In the genomic region with DNA sequence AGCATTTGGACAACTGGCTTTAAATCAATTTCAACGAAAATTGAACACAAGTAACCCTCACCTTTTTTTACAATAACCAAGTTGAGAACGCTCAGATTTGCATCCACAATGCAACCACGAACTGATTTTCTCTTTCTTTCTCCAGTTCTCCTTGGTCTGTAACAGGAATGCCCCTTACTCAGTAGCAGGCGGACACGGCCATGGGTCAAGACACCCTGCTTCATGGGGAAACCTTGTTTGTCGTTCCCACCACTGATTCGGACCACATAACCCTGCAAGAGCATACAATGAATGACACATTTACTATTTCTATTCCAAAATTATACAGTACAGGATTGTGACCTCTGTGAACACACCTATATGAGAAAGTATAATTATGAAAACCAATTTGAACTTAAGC, we compare ENCODE assay signal across 8 cellular contexts. TPM values are rescaled to one million over a fixed set of nuclear protein-coding genes. Genes with fewer than 3 reads are reported as not detected.
DNase-seq lines count a peak whose midpoint lies in the region; TF ChIP-seq lines count a peak whose summit lies in the region.

No MANE protein-coding gene starts in this region.

- no peak for DNase-seq in T-helper 2 cell treated with Interferon-gamma antibody and Interleukin-4, amounts not matched to agents 5 μg/mL and 100 μg/mL, for 36 hours (ENCODE audit: low spot score)
- DNase-seq in T-helper 2 cell (no peak), WERI-Rb-1 (no peak), foreskin fibroblast (peak in 1 of 2 donors; percentile 16), spleen (no peak), AML-193 (lab: John Stamatoyannopoulos, UW) (no peak), NCI-H82 (lab: John Stamatoyannopoulos, UW) (no peak), NCI-H748 (lab: John Stamatoyannopoulos, UW; ENCODE audit: unreplicated experiment) (no peak)

- H3K4me3 Mint-ChIP-seq in T-helper 2 cell treated with Interferon-gamma antibody and Interleukin-4, amounts not matched to agents 5 μg/mL and 100 μg/mL, for 36 hours: peak overlapping the region; percentile 92

- no peaks in the 10 kb centered on the region for H3K27me3 Mint-ChIP-seq in T-helper 2 cell treated with Interferon-gamma antibody and Interleukin-4, amounts not matched to agents 5 μg/mL and 100 μg/mL, for 36 hours (ENCODE audit: low read depth)

- peak overlapping the region; percentile 90; the same call in 1 of the 2 replicates for H3K27ac ChIP-seq in WERI-Rb-1
- H3K27ac ChIP-seq in spleen: peak overlapping the region in 6 of 8 donors; percentile 91 to 97 (median 94)

- peaks cover 10 to 40% (median 34%) of the 10 kb centered on the region in 6 donors for H3K4me1 ChIP-seq in spleen

- H3K9me3 ChIP-seq in WERI-Rb-1 (ENCODE audit: severe bottlenecking) (no peaks in the 10 kb centered on the region), spleen (no peaks in the 10 kb centered on the region)

- intact Hi-C loops in spleen (cut with DNase I; ENCODE audit: low total_unique reads): loop anchor here (10.0 kb wide), 1 partner anchor 144 kb away; a partner anchor contains a TSS

- peaks cover 36% of the 10 kb centered on the region for H3K4me1 Mint-ChIP-seq in T-helper 2 cell treated with Interferon-gamma antibody and Interleukin-4, amounts not matched to agents 5 μg/mL and 100 μg/mL, for 36 hours (ENCODE audit: low read depth)

- H3K9me3 Mint-ChIP-seq in T-helper 2 cell treated with Interferon-gamma antibody and Interleukin-4, amounts not matched to agents 5 μg/mL and 100 μg/mL, for 36 hours: no peaks in the 10 kb centered on the region

- TF ChIP-seq CTCF in WERI-Rb-1 (IDR thresholded peaks at IDR 0.05; ENCODE audit: low read depth, low read length) (no peak), foreskin fibroblast (IDR thresholded peaks at IDR 0.05; ENCODE audit: low read depth, low read length) (no peak), spleen (IDR thresholded peaks at IDR 0.05 in 8 of 11, conservative IDR thresholded peaks at IDR 0.05 in 3 of 11) (no peak)

- H3K27ac Mint-ChIP-seq in T-helper 2 cell treated with Interferon-gamma antibody and Interleukin-4, amounts not matched to agents 5 μg/mL and 100 μg/mL, for 36 hours: peak overlapping the region; percentile 98

- 30 to 41% (median 39%) methylated on average over 7 of the region's 7 CpGs for WGBS in spleen, 5 donors

- TF ChIP-seq POLR2A in spleen (IDR thresholded peaks at IDR 0.05): no peak

- peak overlapping the region; percentile 73 for H3K4me3 ChIP-seq in WERI-Rb-1 (ENCODE audit: low read depth, low read length)
- H3K4me3 ChIP-seq in foreskin fibroblast (ENCODE audit: low read depth in 1 of 2, low read length in 2 of 2): peak overlapping the region; percentile 78 to 79
- H3K4me3 ChIP-seq in spleen: peak overlapping the region in 7 of 8 donors; percentile 54 to 90 (median 64)

- H3K36me3 ChIP-seq in WERI-Rb-1 (peaks cover 63% of the 10 kb centered on the region), spleen (peaks cover 3 to 58% (median 51%) of the 10 kb centered on the region in 6 donors)

- H3K27me3 ChIP-seq in WERI-Rb-1 (ENCODE audit: insufficient read depth, low read depth, severe bottlenecking) (no peaks in the 10 kb centered on the region), spleen (replicated peaks in 1 of 7) (no peaks in the 10 kb centered on the region)

- peaks cover 66% of the 10 kb centered on the region for H3K36me3 Mint-ChIP-seq in T-helper 2 cell treated with Interferon-gamma antibody and Interleukin-4, amounts not matched to agents 5 μg/mL and 100 μg/mL, for 36 hours (ENCODE audit: low read depth)

RNA-seq across cellular contexts. Expression of a gene that starts 1.4 kb away (rescaled TPM):
- total RNA-seq in spleen: 1,000 to 10,000 TPM; 1,469 to 2,475 (median 2,018) TPM
- polyA plus RNA-seq in spleen: over 10,000 TPM in 1 of 3 donors, 1,000 to 10,000 TPM in 2; 6,819 to 10,298 (median 7,837) TPM

RNA-seq across cellular contexts. Expression of a gene that starts 30.2 kb away (rescaled TPM):
- total RNA-seq in spleen: 1 to 10 TPM; 2.7 to 7.2 (median 4.4) TPM
- under 1 TPM; 0.09 to 0.45 (median 0.15) TPM for polyA plus RNA-seq in spleen
